8 cellular contexts compared by ENCODE assay signal in genomic region chr7:2231992-2232765, GRCh38. TPM values are rescaled to one million over a fixed set of nuclear protein-coding genes. Genes with fewer than 3 reads are reported as not detected.
DNase-seq lines count a peak whose midpoint lies in the region; ATAC-seq and TF ChIP-seq lines count a peak whose summit lies in the region.

No MANE protein-coding gene starts in this region.

- peaks cover 11% of the 10 kb centered on the region for H3K36me3 Mint-ChIP-seq in chondrocyte (ENCODE audit: low read depth)

- peak; percentile 14 for DNase-seq in activated gamma-delta T cell treated with Interleukin-2 at 50 U/mL for 16 hours
- DNase-seq in activated gamma-delta T cell (lab: John Stamatoyannopoulos, UW): no peak
- DNase-seq in RPMI8226: peak; percentile 40
- DNase-seq in chondrocyte (ENCODE audit: low spot score): no peak
- DNase-seq in right lobe of liver: no peak
- DNase-seq in thyroid gland: no peak
- DNase-seq in SHP77 treated with DMSO at 0.1 percent for 48 hours (lab: John Stamatoyannopoulos, UW): no peak

- H3K36me3 ChIP-seq in right lobe of liver: peaks cover 0 to 26% (median 1%) of the 10 kb centered on the region in 4 donors
- peaks cover 10 to 16% of the 10 kb centered on the region in 2 donors for H3K36me3 ChIP-seq in thyroid gland

- intact Hi-C loops in right lobe of liver (cut with DNase I) (no loop called here), thyroid gland (cut with DNase I) (no loop called here)

- no peaks in the 10 kb centered on the region for H3K9me3 Mint-ChIP-seq in chondrocyte (ENCODE audit: low read depth)

- no peak for TF ChIP-seq POLR2A in right lobe of liver (IDR thresholded peaks at IDR 0.05)
- no peak for TF ChIP-seq POLR2A in thyroid gland (IDR thresholded peaks at IDR 0.05)

- peaks cover 16% of the 10 kb centered on the region for H3K4me1 Mint-ChIP-seq in chondrocyte (ENCODE audit: low read depth)

- peak; percentile 28 for ATAC-seq in HG02973 (IDR thresholded peaks at IDR 0.05; ENCODE audit: unreplicated experiment)
- ATAC-seq in right lobe of liver: peak; percentile 14 to 34 (median 30)

- H3K27ac Mint-ChIP-seq in chondrocyte (ENCODE audit: unreplicated experiment): peak overlapping the region; percentile 82

- H3K27ac ChIP-seq in right lobe of liver (peak overlapping the region; percentile 49 to 66 (median 51)), thyroid gland (peak overlapping the region in 2 of 3 donors; percentile 57 to 68)

- H3K27me3 ChIP-seq in right lobe of liver: no peaks in the 10 kb centered on the region
- no peaks in the 10 kb centered on the region for H3K27me3 ChIP-seq in thyroid gland

- H3K4me3 ChIP-seq in right lobe of liver: peak overlapping the region; percentile 98 to 99 (median 99)
- H3K4me3 ChIP-seq in thyroid gland (replicated peaks in 1 of 3): peak overlapping the region; percentile 7 to 100 (median 81)

- WGBS in right lobe of liver (ENCODE audit: insufficient coverage, low coverage, low lambda C conversion rate, missing lambda C conversion rate): under 1% methylated on average over 15 of the region's 46 CpGs
- WGBS in thyroid gland, 2 donors: 6 to 9% methylated on average over 8 to 13 of the region's 46 CpGs

- TF ChIP-seq CTCF in chondrocyte (IDR thresholded peaks at IDR 0.05) (peak; percentile 40), right lobe of liver (IDR thresholded peaks at IDR 0.05) (no peak), thyroid gland (IDR thresholded peaks at IDR 0.05) (no peak)

- peaks cover 0 to 16% (median 0%) of the 10 kb centered on the region in 4 donors for H3K4me1 ChIP-seq in right lobe of liver
- H3K4me1 ChIP-seq in thyroid gland: peaks cover 17 to 18% of the 10 kb centered on the region in 2 donors

- H3K4me3 Mint-ChIP-seq in chondrocyte (ENCODE audit: unreplicated experiment): peak overlapping the region; percentile 87

- no peaks in the 10 kb centered on the region for H3K9me3 ChIP-seq in right lobe of liver
- H3K9me3 ChIP-seq in thyroid gland: no peaks in the 10 kb centered on the region

- no peaks in the 10 kb centered on the region for H3K27me3 Mint-ChIP-seq in chondrocyte (ENCODE audit: low read depth)

RNA-seq across cellular contexts. Expression of gene MAD1L1, which starts 0.6 kb away (rescaled TPM):
- total RNA-seq in chondrocyte (22.7 to 31.0 TPM (median 23.8 TPM) in 3 replicates), right lobe of liver (10 to 100 TPM; 15.1 to 37.4 (median 20.5) TPM), thyroid gland (10 to 100 TPM; 27.4 to 38.6 (median 33.9) TPM)

RNA-seq across cellular contexts. Expression of gene MRM2, which starts 9.8 kb away (rescaled TPM):
- total RNA-seq in chondrocyte (17.7 to 19.8 TPM (median 17.8 TPM) in 3 replicates), right lobe of liver (10 to 100 TPM in 4 of 6 experiments, 1 to 10 TPM in 2; 9.5 to 14.6 (median 11.5) TPM), thyroid gland (10 to 100 TPM; 14.7 to 23.8 (median 18.2) TPM)

RNA-seq across cellular contexts. Expression of gene NUDT1, which starts 9.8 kb away (rescaled TPM):
- total RNA-seq in chondrocyte (9.5 to 15.2 TPM (median 10.0 TPM) in 3 replicates), right lobe of liver (1 to 10 TPM; 1.6 to 4.1 (median 2.3) TPM), thyroid gland (10 to 100 TPM in 1 of 4 donors, 1 to 10 TPM in 3; 7.0 to 11.9 (median 9.8) TPM)

Comparison
In these comparisons a context has a peak if more than half of its experiments do, and no peak if none do; other contexts are left out.
1. DNase-seq: peak in activated gamma-delta T cell treated with Interleukin-2 at 50 U/mL for 16 hours (single experiment) and RPMI8226 (single experiment); none in activated gamma-delta T cell (single experiment), chondrocyte (single experiment), right lobe of liver (0 of 3), thyroid gland (0 of 2) and SHP77 treated with DMSO at 0.1 percent for 48 hours (single experiment).